Comparison of ENCODE assay signal across 8 cellular contexts in genomic region chr14:91059576-91060471, GRCh38. TPM values are rescaled to one million over a fixed set of nuclear protein-coding genes. Genes with fewer than 3 reads are reported as not detected.
DNase-seq lines count a peak whose midpoint lies in the region; TF ChIP-seq lines count a peak whose summit lies in the region.

No MANE protein-coding gene starts in this region.

- H3K79me2 ChIP-seq in MM.1S (ENCODE audit: low read length) = peaks cover 26% of the 10 kb centered on the region

- H3K4me1 ChIP-seq in HAP-1 (peaks cover 8% of the 10 kb centered on the region), MM.1S (ENCODE audit: low read length) (peaks cover 14% of the 10 kb centered on the region; the same call in 1 of the 2 replicates), iPS-15b (ENCODE audit: control insufficient read depth, insufficient read depth, low read length) (no peaks in the 10 kb centered on the region), skeletal muscle tissue (ENCODE audit: control insufficient read depth in 3 of 3, insufficient read depth in 3 of 3, low read length in 3 of 3) (peaks cover 11 to 14% (median 13%) of the 10 kb centered on the region in 3 donors)

- no peaks in the 10 kb centered on the region for H3K36me3 ChIP-seq in HAP-1 (replicated peaks)
- H3K36me3 ChIP-seq in MM.1S (replicated peaks; ENCODE audit: insufficient read depth, low read length) = no peaks in the 10 kb centered on the region
- no peaks in the 10 kb centered on the region for H3K36me3 ChIP-seq in iPS-15b (ENCODE audit: control insufficient read depth, insufficient read depth, low read length)
- H3K36me3 ChIP-seq in skeletal muscle tissue (ENCODE audit: control insufficient read depth in 3 of 3, insufficient read depth in 3 of 3, low read length in 3 of 3) = no peaks in the 10 kb centered on the region

- peak overlapping the region; percentile 64 for H2AFZ ChIP-seq in MM.1S (ENCODE audit: low read length)

- peak overlapping the region; percentile 89 for H3K27ac ChIP-seq in MM.1S (ENCODE audit: low read length)
- peak overlapping the region; percentile 93 for H3K27ac ChIP-seq in skeletal muscle tissue (ENCODE audit: low read depth, low read length)

- no peaks in the 10 kb centered on the region for H3K9me3 ChIP-seq in HAP-1
- H3K9me3 ChIP-seq in MM.1S (replicated peaks; ENCODE audit: insufficient read depth, low read length) = no peaks in the 10 kb centered on the region
- no peaks in the 10 kb centered on the region for H3K9me3 ChIP-seq in iPS-15b (ENCODE audit: control insufficient read depth, insufficient read depth, low read length)
- no peaks in the 10 kb centered on the region for H3K9me3 ChIP-seq in skeletal muscle tissue (ENCODE audit: control insufficient read depth in 3 of 3, low read length in 3 of 3)

- DNase-seq in HAP-1 (ENCODE audit: low spot score in 2 of 2) = peak; percentile 49 to 74
- peak; percentile 37 for DNase-seq in MM.1S
- DNase-seq in T1000 (lab: John Stamatoyannopoulos, UW) = peak; percentile 28
- no peak for DNase-seq in astrocyte of the spinal cord (ENCODE audit: low read depth, low spot score)
- DNase-seq in A172 (ENCODE audit: low spot score) = no peak

- no peaks in the 10 kb centered on the region; the same call in 1 of the 2 replicates for H3F3A ChIP-seq in MM.1S (ENCODE audit: insufficient read depth, low read length)

- TF ChIP-seq CTCF in MM.1S (IDR thresholded peaks at IDR 0.05; ENCODE audit: low read length) (no peak), astrocyte of the spinal cord (IDR thresholded peaks at IDR 0.05; ENCODE audit: low read depth, low read length) (no peak)

- in situ Hi-C loops in HAP-1 (cut with MboI; ENCODE audit: low sequenced_read_pairs) (no loop called here), astrocyte of the spinal cord (cut with HindIII; ENCODE audit: low sequenced_read_pairs) (no loop called here)

- H3K9ac ChIP-seq in MM.1S (ENCODE audit: low read length) (peak overlapping the region; percentile 86), iPS-15b (ENCODE audit: low read depth, low read length) (peak overlapping the region; percentile 54), skeletal muscle tissue (ENCODE audit: low read depth in 1 of 3, low read length in 3 of 3) (peak overlapping the region; percentile 77 to 91 (median 90))

- peak overlapping the region; percentile 66; the same call in 1 of the 2 replicates for H3K4me2 ChIP-seq in MM.1S (ENCODE audit: low read depth, low read length)

- H4K20me1 ChIP-seq in MM.1S (ENCODE audit: insufficient read depth, low read length) = no peaks in the 10 kb centered on the region

- H3K4me3 ChIP-seq in GM08714 (ENCODE audit: low read length) (peak overlapping the region; percentile 82), HAP-1 (peak overlapping the region; percentile 80), MM.1S (ENCODE audit: low read length) (peak overlapping the region; percentile 73), astrocyte of the spinal cord (ENCODE audit: low read depth, low read length) (peak overlapping the region; percentile 80), iPS-15b (ENCODE audit: low read depth, low read length) (peak overlapping the region; percentile 87), skeletal muscle tissue (ENCODE audit: low read length in 3 of 3) (peak overlapping the region; percentile 79 to 94 (median 94))

- H3K9me2 ChIP-seq in MM.1S (replicated peaks; ENCODE audit: insufficient read depth, low read length) = no peaks in the 10 kb centered on the region

- no peaks in the 10 kb centered on the region for H3K27me3 ChIP-seq in HAP-1 (ENCODE audit: low read depth)
- no peaks in the 10 kb centered on the region for H3K27me3 ChIP-seq in MM.1S (replicated peaks; ENCODE audit: insufficient read depth, low read length)
- peaks cover 3% of the 10 kb centered on the region for H3K27me3 ChIP-seq in iPS-15b (ENCODE audit: control insufficient read depth, insufficient read depth, low read length)
- no peaks in the 10 kb centered on the region for H3K27me3 ChIP-seq in skeletal muscle tissue (ENCODE audit: control insufficient read depth in 3 of 3, insufficient read depth in 3 of 3, low read length in 3 of 3)

RNA-seq across cellular contexts. Expression of gene RPS6KA5, which starts 0.6 kb away (rescaled TPM):
- 3.1 TPM for total RNA-seq in skeletal muscle tissue
- 5.8 and 8.8 TPM in 2 replicates for total RNA-seq in A172 (2014; rRNA removed; shearing (Covaris generic))

RNA-seq across cellular contexts. Expression of gene DGLUCY, which starts 54.0 kb away (rescaled TPM):
- 49.6 TPM for total RNA-seq in skeletal muscle tissue
- 28.7 and 31.7 TPM in 2 replicates for total RNA-seq in A172 (2014; rRNA removed; shearing (Covaris generic))

Comparison
In these comparisons a context has a peak if more than half of its experiments do, and no peak if none do; other contexts are left out.
1. DNase-seq: peak in HAP-1 (2 of 2), MM.1S (single experiment) and T1000 (single experiment); none in astrocyte of the spinal cord (single experiment) and A172 (single experiment).
2. Peak in every context shown above with its lines, with median percentiles within 50 percentile points of each other: H3K4me3 ChIP-seq and H3K9ac ChIP-seq.